17 cellular contexts compared by ENCODE assay signal in genomic region chr1:176102700-176103244, GRCh38.
DNase-seq lines count a peak whose midpoint lies in the region; FAIRE-seq and TF ChIP-seq lines count a peak whose summit lies in the region.
"Had no signal": no experiment of that assay in that cellular context is flagged by ENCODE, and none has a peak within 500 bp of the region (broad histone marks: within the 10 kb centered on the region; RNA-seq: fewer than 3 reads in every experiment).

No MANE protein-coding gene starts in this region.

- no peak overlapping the region for H3K27ac Mint-ChIP-seq in astrocyte (ENCODE audit: unreplicated experiment)
- H3K27ac Mint-ChIP-seq: CD8-positive, alpha-beta T cell had no signal

- H3K27ac ChIP-seq in astrocyte (ENCODE audit: low read depth, low read length), result peak overlapping the region; percentile 14
- no peak overlapping the region for H3K27ac ChIP-seq in kidney (ENCODE audit: low read depth in 2 of 2, low read length in 2 of 2)
- no peak overlapping the region for H3K27ac ChIP-seq in caudate nucleus (ENCODE audit: low read depth, low read length)
- H3K27ac ChIP-seq: SJCRH30 had no signal

- FAIRE-seq in astrocyte (lab: Jason Lieb, UNC) (no peak), kidney (lab: Jason Lieb, UNC) (no peak)
- FAIRE-seq: islet of Langerhans had no signal

- H3K4me1 ChIP-seq in astrocyte (ENCODE audit: insufficient read depth, low read length), result no peaks in the 10 kb centered on the region
- H3K4me1 ChIP-seq in kidney (ENCODE audit: control insufficient read depth in 1 of 2, insufficient read depth in 1 of 2, low read depth in 1 of 2, low read length in 2 of 2), result no peaks in the 10 kb centered on the region
- H3K4me1 ChIP-seq: SJCRH30 had no signal

- no peak overlapping the region for H3K4me2 ChIP-seq in astrocyte (ENCODE audit: low read length)

- no peaks in the 10 kb centered on the region for H3K79me2 ChIP-seq in astrocyte (ENCODE audit: insufficient read depth, low read length)

- H3K9ac ChIP-seq in astrocyte (ENCODE audit: low read length) (no peak overlapping the region), kidney (ENCODE audit: low read length in 2 of 2) (no peak overlapping the region)

- TF ChIP-seq CTCF in astrocyte (IDR thresholded peaks at IDR 0.05; ENCODE audit: insufficient read depth, low read depth, low read length) (no peak), kidney (IDR thresholded peaks at IDR 0.05; ENCODE audit: borderline replicate concordance, extremely low read depth, insufficient read depth) (no peak)

- H3K4me3 Mint-ChIP-seq in astrocyte (ENCODE audit: unreplicated experiment), result no peak overlapping the region
- H3K4me3 Mint-ChIP-seq: CD8-positive, alpha-beta T cell had no signal

- H3K4me3 ChIP-seq in astrocyte (ENCODE audit: insufficient read depth, low read depth, low read length) (no peak overlapping the region), kidney (ENCODE audit: low read length in 2 of 2) (no peak overlapping the region)
- H3K4me3 ChIP-seq: SJCRH30 had no signal

- DNase-seq in activated T-cell treated with anti-CD3 and anti-CD28 coated beads for 24 hours (ENCODE audit: low read depth) (peak; percentile 11), activated T-cell treated with anti-CD3 and anti-CD28 coated beads for 4 hours (no peak), HCEC 1CT (peak; percentile 4), astrocyte (ENCODE audit: low read depth) (peak; percentile 27), kidney (no peak), midbrain (lab: John Stamatoyannopoulos, UW) (no peak), caudate nucleus (lab: John Stamatoyannopoulos, UW) (no peak)
- peak; percentile 10 to 20 for DNase-seq in stimulated activated CD4-positive, alpha-beta T cell treated with anti-CD3 and anti-CD28 coated beads, Interleukin-2, amount 100 ng/mL, for 24 hours
- DNase-seq: activated CD4-positive, CD25-positive, alpha-beta regulatory T cell treated with anti-CD3 and anti-CD28 coated beads, Interleukin-2, amount 50 U/mL, for 72 hours; CD8-positive, alpha-beta T cell; DMS79; head of caudate nucleus; Karpas-422; substantia nigra; T-helper 9 cell had no signal

- H2AFZ ChIP-seq in astrocyte (ENCODE audit: low read depth, low read length), result no peak overlapping the region

- peaks cover 29% of the 10 kb centered on the region for H4K20me1 ChIP-seq in astrocyte (ENCODE audit: insufficient read depth, low read length)

- H3K9me3 Mint-ChIP-seq in astrocyte (ENCODE audit: unreplicated experiment), result peaks cover 4% of the 10 kb centered on the region

- H3K36me3 ChIP-seq in astrocyte (ENCODE audit: insufficient read depth, low read length) (peaks cover 3% of the 10 kb centered on the region), kidney (ENCODE audit: control insufficient read depth in 1 of 2, insufficient read depth in 2 of 2, low read length in 2 of 2) (peaks cover 8 to 12% of the 10 kb centered on the region in 2 donors)

- no peaks in the 10 kb centered on the region for H3K27me3 ChIP-seq in astrocyte (ENCODE audit: insufficient read depth, low read length)
- H3K27me3 ChIP-seq: SJCRH30 had no signal

- intact Hi-C loops in kidney (cut with DNase I), result no loop called here

- H3K9me3 ChIP-seq in astrocyte (ENCODE audit: insufficient read depth, low read depth, low read length), result peaks cover 3% of the 10 kb centered on the region
- H3K9me3 ChIP-seq in kidney (ENCODE audit: control insufficient read depth in 1 of 2, low read length in 2 of 2), result peaks cover 9 to 20% of the 10 kb centered on the region in 2 donors

- H3K36me3 Mint-ChIP-seq in astrocyte (ENCODE audit: low read depth, unreplicated experiment), result peaks cover 25% of the 10 kb centered on the region

- no peaks in the 10 kb centered on the region for H3K27me3 Mint-ChIP-seq in astrocyte (ENCODE audit: low read depth, unreplicated experiment)

- peaks cover 2% of the 10 kb centered on the region for H3K4me1 Mint-ChIP-seq in astrocyte (ENCODE audit: low read depth, unreplicated experiment)

Comparison
In these comparisons a context has a peak if more than half of its experiments do, and no peak if none do; other contexts are left out.
1. DNase-seq: peak in activated T-cell treated with anti-CD3 and anti-CD28 coated beads for 24 hours (single experiment), HCEC 1CT (single experiment), astrocyte (single experiment) and stimulated activated CD4-positive, alpha-beta T cell treated with anti-CD3 and anti-CD28 coated beads, Interleukin-2, amount 100 ng/mL, for 24 hours (2 of 2); none in activated T-cell treated with anti-CD3 and anti-CD28 coated beads for 4 hours (single experiment), kidney (single experiment), midbrain (single experiment) and caudate nucleus (0 of 61).